ENCODE assay signal across 25 cellular contexts in genomic region chr14:52154992-52155655, GRCh38.
A peak's percentile ranks its signal among the peaks of the same experiment; 100 is the strongest.
DNase-seq lines count a peak whose midpoint lies in the region; ATAC-seq lines count a peak whose summit lies in the region.
"Had no signal": no experiment of that assay in that cellular context is flagged by ENCODE, and none has a peak within 500 bp of the region (broad histone marks: within the 10 kb centered on the region; RNA-seq: fewer than 3 reads in every experiment).

No MANE protein-coding gene starts in this region.

- peaks cover 23% of the 10 kb centered on the region for H3K4me1 Mint-ChIP-seq in activated T-cell treated with anti-CD3 and anti-CD28 coated beads, Interleukin-2, amount 50 U/mL, for 72 hours (ENCODE audit: low read depth)
- H3K4me1 Mint-ChIP-seq in activated naive CD8-positive, alpha-beta T cell treated with anti-CD3 and anti-CD28 coated beads for 36 hours: peaks cover 28% of the 10 kb centered on the region

- H3K27ac Mint-ChIP-seq in activated T-cell treated with anti-CD3 and anti-CD28 coated beads, Interleukin-2, amount 50 U/mL, for 72 hours: peak overlapping the region; percentile 76
- peak overlapping the region; percentile 40 for H3K27ac Mint-ChIP-seq in activated naive CD8-positive, alpha-beta T cell treated with anti-CD3 and anti-CD28 coated beads for 36 hours

- H3K36me3 Mint-ChIP-seq in activated T-cell treated with anti-CD3 and anti-CD28 coated beads, Interleukin-2, amount 50 U/mL, for 72 hours (ENCODE audit: insufficient read depth in 2 of 2): peaks cover 0 to 2% of the 10 kb centered on the region in 2 donors
- H3K36me3 Mint-ChIP-seq in activated naive CD8-positive, alpha-beta T cell treated with anti-CD3 and anti-CD28 coated beads for 36 hours: peaks cover 3% of the 10 kb centered on the region

- H3K9me3 Mint-ChIP-seq in activated T-cell treated with anti-CD3 and anti-CD28 coated beads, Interleukin-2, amount 50 U/mL, for 72 hours: peaks cover 2 to 4% of the 10 kb centered on the region in 2 donors
- peaks cover 9% of the 10 kb centered on the region for H3K9me3 Mint-ChIP-seq in activated naive CD8-positive, alpha-beta T cell treated with anti-CD3 and anti-CD28 coated beads for 36 hours

- peaks cover 6% of the 10 kb centered on the region for H3K27me3 Mint-ChIP-seq in activated T-cell treated with anti-CD3 and anti-CD28 coated beads, Interleukin-2, amount 50 U/mL, for 72 hours (ENCODE audit: low read depth)
- H3K27me3 Mint-ChIP-seq in activated naive CD8-positive, alpha-beta T cell treated with anti-CD3 and anti-CD28 coated beads for 36 hours: no peaks in the 10 kb centered on the region

- H3K4me3 Mint-ChIP-seq in activated T-cell treated with anti-CD3 and anti-CD28 coated beads, Interleukin-2, amount 50 U/mL, for 72 hours: peak overlapping the region; percentile 10 to 36
- no peak overlapping the region for H3K4me3 Mint-ChIP-seq in activated naive CD8-positive, alpha-beta T cell treated with anti-CD3 and anti-CD28 coated beads for 36 hours
- H3K4me3 Mint-ChIP-seq: nephron had no signal

- DNase-seq in activated T-cell treated with anti-CD3 and anti-CD28 coated beads, Interleukin-2, amount 50 U/mL, for 72 hours: peak; percentile 16 to 24
- DNase-seq in activated T-cell treated with anti-CD3 and anti-CD28 coated beads, Interleukin-2, amount 50 U/mL, for 1 hour: no peak
- DNase-seq in activated naive CD8-positive, alpha-beta T cell treated with anti-CD3 and anti-CD28 coated beads for 36 hours: no peak
- DNase-seq in stimulated activated naive CD8-positive, alpha-beta T cell treated with anti-CD3 and anti-CD28 coated beads, Interleukin-15, Interleukin-2, amounts not matched to agents 100 U/mL and 50 U/mL, for 24 hours: no peak
- no peak for DNase-seq in NCI-H446 (lab: John Stamatoyannopoulos, UW)
- no peak for DNase-seq in kidney glomerular epithelial cell (lab: John Stamatoyannopoulos, UW)
- DNase-seq: ACHN; activated CD4-positive, CD25-positive, alpha-beta regulatory T cell; activated CD8-positive, alpha-beta memory T cell treated with anti-CD3 and anti-CD28 coated beads, Interleukin-2, amount 50 U/mL, for 4 hours; activated naive CD4-positive, alpha-beta T cell treated with anti-CD3 and anti-CD28 coated beads, Interleukin-2, amount 50 U/mL, for 16 hours; body of pancreas; DMS 273 treated with DMSO at 0.1 percent for 48 hours; effector memory CD4-positive, alpha-beta T cell; gastrocnemius medialis; GDM1; Karpas-422; mesendoderm; NCI-H1048; NCI-H2029; NK-92 treated with Interleukin-12 subunit alpha and Interleukin-12 subunit beta, amount 100 ng/mL, for 24 hours; pancreas had no signal

- ATAC-seq in activated T-cell treated with anti-CD3 and anti-CD28 coated beads, Interleukin-2, amount 50 U/mL, for 72 hours (replicated peaks in 1 of 2): peak; percentile 86 to 88
- ATAC-seq in HG03469 (IDR thresholded peaks at IDR 0.05; ENCODE audit: unreplicated experiment) (peak; percentile 40), HG02852 (IDR thresholded peaks at IDR 0.05; ENCODE audit: unreplicated experiment) (no peak)
- ATAC-seq in stimulated activated naive CD8-positive, alpha-beta T cell treated with anti-CD3 and anti-CD28 coated beads, Interleukin-15, Interleukin-2, amounts not matched to agents 100 U/mL and 50 U/mL, for 24 hours: peak; percentile 90
- ATAC-seq: body of pancreas, gastrocnemius medialis, pancreas, sciatic nerve had no signal

Comparison
In these comparisons a context has a peak if more than half of its experiments do, and no peak if none do; other contexts are left out.
1. DNase-seq: peak in activated T-cell treated with anti-CD3 and anti-CD28 coated beads, Interleukin-2, amount 50 U/mL, for 72 hours (2 of 2); none in activated T-cell treated with anti-CD3 and anti-CD28 coated beads, Interleukin-2, amount 50 U/mL, for 1 hour (single experiment), activated naive CD8-positive, alpha-beta T cell treated with anti-CD3 and anti-CD28 coated beads for 36 hours (single experiment), stimulated activated naive CD8-positive, alpha-beta T cell treated with anti-CD3 and anti-CD28 coated beads, Interleukin-15, Interleukin-2, amounts not matched to agents 100 U/mL and 50 U/mL, for 24 hours (single experiment), NCI-H446 (0 of 2) and kidney glomerular epithelial cell (single experiment).